10 cellular contexts compared by ENCODE assay signal in the genomic region with DNA sequence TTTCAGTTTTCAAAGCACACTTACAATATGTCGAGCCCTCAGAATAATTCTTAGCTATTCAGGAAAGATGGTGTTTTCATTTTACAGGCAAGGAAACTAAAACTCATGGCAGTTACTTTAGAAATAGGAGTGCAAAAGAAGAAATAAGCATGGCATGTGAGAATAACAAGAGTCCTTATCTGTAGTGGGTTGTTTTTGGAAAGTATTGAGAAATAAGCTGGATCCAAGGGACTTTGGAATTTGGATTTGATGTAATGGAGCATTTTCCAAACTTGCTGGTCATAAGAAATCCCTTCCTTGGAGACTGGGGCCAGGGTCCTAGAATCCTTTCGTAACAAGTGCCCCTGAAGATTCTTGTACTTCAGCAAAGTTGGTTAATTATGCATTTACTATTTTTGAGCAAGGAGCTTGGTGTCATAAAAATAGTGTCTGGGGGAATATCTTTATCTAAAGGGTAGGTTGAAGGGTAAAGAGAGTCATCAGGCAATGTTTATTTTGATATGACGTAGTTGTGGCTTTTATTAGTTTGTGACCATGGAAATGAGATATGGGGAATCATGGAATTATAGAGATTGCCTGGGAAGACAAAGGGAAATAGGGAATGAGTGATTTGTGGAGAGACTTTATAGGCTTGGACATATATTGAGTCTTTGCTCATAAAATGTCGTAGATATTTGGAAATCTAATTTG. TPM values are rescaled to one million over a fixed set of nuclear protein-coding genes. Genes with fewer than 3 reads are reported as not detected.
DNase-seq lines count a peak whose midpoint lies in the region; ATAC-seq lines count a peak whose summit lies in the region.
"Had no signal": no experiment of that assay in that cellular context is flagged by ENCODE, and none has a peak within 500 bp of the region (broad histone marks: within the 10 kb centered on the region; RNA-seq: fewer than 3 reads in every experiment).

No MANE protein-coding gene starts in this region.

- ATAC-seq in natural killer cell treated with Interleukin-12 subunit alpha and Interleukin-12 subunit beta and Interleukin-15 and Interleukin-18, amount 100 ng/mL, for 72 hours = no peak
- no peak for ATAC-seq in HG03460 (IDR thresholded peaks at IDR 0.05; ENCODE audit: unreplicated experiment)
- ATAC-seq in HG02870 (IDR thresholded peaks at IDR 0.05; ENCODE audit: unreplicated experiment) = no peak

- peak overlapping the region; percentile 14 to 89 (median 72) for H3K27ac Mint-ChIP-seq in CD4-positive, alpha-beta memory T cell
- H3K27ac Mint-ChIP-seq in natural killer cell treated with Interleukin-12 subunit alpha and Interleukin-12 subunit beta and Interleukin-15 and Interleukin-18, amount 100 ng/mL, for 72 hours = no peak overlapping the region
- H3K27ac Mint-ChIP-seq: activated naive CD4-positive, alpha-beta T cell treated with anti-CD3 and anti-CD28 coated beads for 36 hours had no signal

- no peaks in the 10 kb centered on the region for H3K27me3 Mint-ChIP-seq in CD4-positive, alpha-beta memory T cell
- H3K27me3 Mint-ChIP-seq in natural killer cell treated with Interleukin-12 subunit alpha and Interleukin-12 subunit beta and Interleukin-15 and Interleukin-18, amount 100 ng/mL, for 72 hours = no peaks in the 10 kb centered on the region

- H3K4me1 Mint-ChIP-seq in CD4-positive, alpha-beta memory T cell = peaks cover 53 to 87% (median 68%) of the 10 kb centered on the region in 4 donors
- H3K4me1 Mint-ChIP-seq in natural killer cell treated with Interleukin-12 subunit alpha and Interleukin-12 subunit beta and Interleukin-15 and Interleukin-18, amount 100 ng/mL, for 72 hours (ENCODE audit: low read depth in 2 of 2) = peaks cover 48 to 68% of the 10 kb centered on the region in 2 donors

- peak overlapping the region in 1 of 2 donors; percentile 30 for H3K4me3 ChIP-seq in CD4-positive, alpha-beta memory T cell (ENCODE audit: low read length in 2 of 2)

- peak overlapping the region; percentile 28 for H3K27ac ChIP-seq in CD4-positive, alpha-beta memory T cell (ENCODE audit: low read depth, low read length)

- H3K36me3 Mint-ChIP-seq in CD4-positive, alpha-beta memory T cell = no peaks in the 10 kb centered on the region
- no peaks in the 10 kb centered on the region for H3K36me3 Mint-ChIP-seq in natural killer cell treated with Interleukin-12 subunit alpha and Interleukin-12 subunit beta and Interleukin-15 and Interleukin-18, amount 100 ng/mL, for 72 hours

- no peaks in the 10 kb centered on the region for H3K9me3 ChIP-seq in CD4-positive, alpha-beta memory T cell (ENCODE audit: control insufficient read depth in 1 of 2, low read length in 2 of 2)

- no peaks in the 10 kb centered on the region for H3K36me3 ChIP-seq in CD4-positive, alpha-beta memory T cell (ENCODE audit: insufficient read depth, low read length)

- H3K4me1 ChIP-seq in CD4-positive, alpha-beta memory T cell (ENCODE audit: insufficient read depth, low read length) = peaks cover 98% of the 10 kb centered on the region

- POLR2A ChIA-PET in CD4-positive, alpha-beta memory T cell (lab: Charles Lee; ENCODE audit: partially characterized antibody) = interaction anchor here (0.8 to 2.6 kb wide), 8 partner anchors 12 to 230 kb away, joined by 3 to 9 read pairs (median 3); a partner anchor contains a TSS

- intact Hi-C loops in CD4-positive, alpha-beta memory T cell (cut with micrococcal nuclease) = no loop called here

- H3K27me3 ChIP-seq in CD4-positive, alpha-beta memory T cell (ENCODE audit: insufficient read depth, low read length) = no peaks in the 10 kb centered on the region

- H3K9me3 Mint-ChIP-seq in CD4-positive, alpha-beta memory T cell = no peaks in the 10 kb centered on the region
- no peaks in the 10 kb centered on the region for H3K9me3 Mint-ChIP-seq in natural killer cell treated with Interleukin-12 subunit alpha and Interleukin-12 subunit beta and Interleukin-15 and Interleukin-18, amount 100 ng/mL, for 72 hours
- H3K9me3 Mint-ChIP-seq: activated naive CD4-positive, alpha-beta T cell treated with anti-CD3 and anti-CD28 coated beads for 36 hours had no signal

- H3K4me3 Mint-ChIP-seq in CD4-positive, alpha-beta memory T cell = peak overlapping the region in 6 of 8 donors; percentile 35 to 82 (median 77)
- H3K4me3 Mint-ChIP-seq in natural killer cell treated with Interleukin-12 subunit alpha and Interleukin-12 subunit beta and Interleukin-15 and Interleukin-18, amount 100 ng/mL, for 72 hours = peak overlapping the region; percentile 0
- H3K4me3 Mint-ChIP-seq: activated naive CD4-positive, alpha-beta T cell treated with anti-CD3 and anti-CD28 coated beads for 36 hours had no signal

- CTCF ChIA-PET in CD4-positive, alpha-beta memory T cell (lab: Charles Lee; ENCODE audit: partially characterized antibody) = interaction anchor here (0.9 to 3.4 kb wide), 6 partner anchors 8 to 231 kb away, joined by 4 to 15 read pairs (median 6); no protein-coding TSS in a partner anchor

- no peak for DNase-seq in CD4-positive, alpha-beta memory T cell
- DNase-seq in M059J (ENCODE audit: low read depth) (peak; percentile 77), dermis blood vessel endothelial cell (peak; percentile 21), KG1 (lab: John Stamatoyannopoulos, UW) (no peak), NCI-H526 (lab: John Stamatoyannopoulos, UW) (no peak)
- no peak for DNase-seq in natural killer cell treated with Interleukin-12 subunit alpha and Interleukin-12 subunit beta and Interleukin-15 and Interleukin-18, amount 100 ng/mL, for 72 hours (ENCODE audit: low spot score)
- DNase-seq: activated naive CD4-positive, alpha-beta T cell treated with anti-CD3 and anti-CD28 coated beads for 36 hours; kidney glomerular epithelial cell had no signal

RNA-seq across cellular contexts. Expression of a gene that starts 53.9 kb away (rescaled TPM):
- 100 to 1,000 TPM; 192 to 194 TPM for total RNA-seq in CD4-positive, alpha-beta memory T cell
- polyA plus RNA-seq in CD4-positive, alpha-beta memory T cell = 10 to 100 TPM in 1 of 2 donors, 1 to 10 TPM in 1; 4.5 to 49.5 TPM
- 40.7 and 50.5 TPM in 2 replicates for total RNA-seq in M059J (2014; rRNA removed; shearing (Covaris generic))
- 74.4 and 190 TPM in 2 replicates for total RNA-seq in dermis blood vessel endothelial cell
- 100 to 1,000 TPM; 152 to 269 TPM for total RNA-seq in natural killer cell treated with Interleukin-12 subunit alpha and Interleukin-12 subunit beta and Interleukin-15 and Interleukin-18, amount 100 ng/mL, for 72 hours

Comparison
In these comparisons a context has a peak if more than half of its experiments do, and no peak if none do; other contexts are left out.
1. DNase-seq: peak in M059J (single experiment) and dermis blood vessel endothelial cell (single experiment); none in CD4-positive, alpha-beta memory T cell (0 of 5), natural killer cell treated with Interleukin-12 subunit alpha and Interleukin-12 subunit beta and Interleukin-15 and Interleukin-18, amount 100 ng/mL, for 72 hours (single experiment), KG1 (single experiment) and NCI-H526 (0 of 2).
2. H3K27ac Mint-ChIP-seq: peak in CD4-positive, alpha-beta memory T cell (7 of 7); none in natural killer cell treated with Interleukin-12 subunit alpha and Interleukin-12 subunit beta and Interleukin-15 and Interleukin-18, amount 100 ng/mL, for 72 hours (0 of 2).